Comparison of ENCODE assay signal across 1 cellular context in the genomic region with DNA sequence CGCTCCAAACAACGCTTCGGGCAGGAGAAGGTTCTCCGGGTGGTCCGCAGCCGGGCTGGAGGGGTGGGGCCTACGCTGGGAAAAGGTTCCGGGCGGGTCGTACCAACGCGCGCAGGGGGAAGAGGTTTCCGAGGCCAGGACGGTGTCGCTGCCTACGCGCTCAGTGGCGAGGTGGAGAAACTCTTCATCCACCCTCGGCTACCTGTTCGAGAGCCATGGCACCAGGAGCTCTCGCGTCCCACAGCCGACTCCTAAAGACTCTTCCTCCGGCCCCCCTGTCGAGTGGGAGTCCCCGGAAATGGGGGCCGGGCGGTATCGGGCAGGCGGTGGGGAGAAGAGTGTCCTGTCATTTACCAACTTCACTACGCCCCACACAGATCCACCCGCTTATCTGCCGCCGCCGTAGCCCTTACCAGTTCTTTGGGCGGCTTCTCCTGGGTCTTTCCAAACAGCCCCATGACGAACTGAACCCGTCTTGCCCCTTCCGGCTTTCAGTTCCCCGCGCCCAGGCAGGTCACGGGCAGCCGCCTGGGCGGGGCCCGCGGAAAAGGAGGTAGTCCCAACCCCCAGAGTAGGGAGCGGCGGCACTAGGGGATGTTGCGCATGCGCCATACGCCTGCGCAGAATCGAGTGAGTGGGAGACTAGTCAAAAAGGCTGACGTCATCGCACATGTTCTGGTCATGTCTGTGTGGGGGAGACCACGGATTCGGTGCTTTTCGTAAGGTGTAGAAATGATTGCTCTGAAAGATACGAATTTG.
TF ChIP-seq lines count a peak whose summit lies in the region.

A gene (minus strand): TSS at position 553 of the 759 bp plus-strand sequence. CDS start 95 bp downstream, at position 458.

TF ChIP-seq in HepG2, 621 proteins besides CTCF, POLR2A, EP300 and RAD21 (continued from another document and continues in another):
- TF ChIP-seq ZSCAN20 (CRISPR knock-in tag; IDR thresholded peaks at IDR 0.05; ENCODE audit: borderline replicate concordance) (no peak), ZIK1 (CRISPR knock-in tag; IDR thresholded peaks at IDR 0.05; ENCODE audit: borderline replicate concordance, low read depth) (peak; percentile 85), SCMH1 (CRISPR knock-in tag; IDR thresholded peaks at IDR 0.05; ENCODE audit: borderline replicate concordance) (no peak), PCBP2 (optimal IDR thresholded peaks at IDR 0.05; ENCODE audit: low read depth, low read length, poor library complexity, severe bottlenecking) (no peak), ZNF878 (CRISPR knock-in tag; IDR thresholded peaks at IDR 0.05) (peak; percentile 96), JARID2 (CRISPR knock-in tag; IDR thresholded peaks at IDR 0.05; ENCODE audit: insufficient replicate concordance) (no peak), NFYB (CRISPR knock-in tag; IDR thresholded peaks at IDR 0.05) (0 out of 2 replicates have a peak, but pooled peaks have one; percentile 6), ZNF232 (CRISPR knock-in tag; IDR thresholded peaks at IDR 0.05; ENCODE audit: borderline replicate concordance) (no peak), DNMT1 (CRISPR knock-in tag; IDR thresholded peaks at IDR 0.05) (0 out of 2 replicates have a peak, but pooled peaks have one; percentile 24), REPIN1 (CRISPR knock-in tag; IDR thresholded peaks at IDR 0.05; ENCODE audit: borderline replicate concordance, low read depth) (0 out of 2 replicates have a peak, but pooled peaks have one; percentile 24), PITX1 (CRISPR knock-in tag; IDR thresholded peaks at IDR 0.05) (peak; percentile 54), RARA (CRISPR knock-in tag; IDR thresholded peaks at IDR 0.05) (peak; percentile 25; the same call in 1 of the 2 replicates), SOX13 (IDR thresholded peaks at IDR 0.05) (0 out of 2 replicates have a peak, but pooled peaks have one; percentile 8), SOX13 (CRISPR knock-in tag; conservative IDR thresholded peaks at IDR 0.05 in 1 of 2, IDR thresholded peaks at IDR 0.05 in 1 of 2) (peak in 1 of 2 experiments; percentile 33; a peak in 2 of 4 replicates), HHEX (CRISPR knock-in tag; IDR thresholded peaks at IDR 0.05) (no peak), RBFOX2 (IDR thresholded peaks at IDR 0.05; ENCODE audit: low read depth, low read length) (peak; percentile 92), STAT5B (CRISPR knock-in tag; IDR thresholded peaks at IDR 0.05) (0 out of 2 replicates have a peak, but pooled peaks have one; percentile 25), GATAD2A (CRISPR knock-in tag; IDR thresholded peaks at IDR 0.05) (peak; percentile 33; the same call in 1 of the 2 replicates), ZNF17 (CRISPR knock-in tag; IDR thresholded peaks at IDR 0.05) (no peak), CHD2 (IDR thresholded peaks at IDR 0.05; ENCODE audit: low read depth, low read length) (no peak; the same call in 1 of the 2 replicates), ATF7 (IDR thresholded peaks at IDR 0.05) (peak; percentile 100), ATF7 (CRISPR knock-in tag; IDR thresholded peaks at IDR 0.05) (peak; percentile 99), ZNF570 (CRISPR knock-in tag; IDR thresholded peaks at IDR 0.05; ENCODE audit: borderline replicate concordance) (0 out of 2 replicates have a peak, but pooled peaks have one; percentile 22), ZNF34 (CRISPR knock-in tag; IDR thresholded peaks at IDR 0.05; ENCODE audit: borderline replicate concordance) (peak; percentile 9; the same call in 1 of the 2 replicates), NCOR1 (IDR thresholded peaks at IDR 0.05; ENCODE audit: borderline replicate concordance, low read length) (peak; percentile 52; the same call in 1 of the 2 replicates), SETDB1 (CRISPR knock-in tag; IDR thresholded peaks at IDR 0.05; ENCODE audit: borderline replicate concordance) (no peak), SNRNP70 (IDR thresholded peaks at IDR 0.05; ENCODE audit: low read depth, low read length) (no peak), TAF15 (IDR thresholded peaks at IDR 0.05; ENCODE audit: low read depth, low read length, poor library complexity, severe bottlenecking) (peak; percentile 88), ZNF737 (CRISPR knock-in tag; IDR thresholded peaks at IDR 0.05; ENCODE audit: borderline replicate concordance) (no peak)
- TF ChIP-seq, protein P1, sequence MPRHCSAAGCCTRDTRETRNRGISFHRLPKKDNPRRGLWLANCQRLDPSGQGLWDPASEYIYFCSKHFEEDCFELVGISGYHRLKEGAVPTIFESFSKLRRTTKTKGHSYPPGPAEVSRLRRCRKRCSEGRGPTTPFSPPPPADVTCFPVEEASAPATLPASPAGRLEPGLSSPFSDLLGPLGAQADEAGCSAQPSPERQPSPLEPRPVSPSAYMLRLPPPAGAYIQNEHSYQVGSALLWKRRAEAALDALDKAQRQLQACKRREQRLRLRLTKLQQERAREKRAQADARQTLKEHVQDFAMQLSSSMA (CRISPR knock-in tag; IDR thresholded peaks at IDR 0.05), result peak; percentile 82
- TF ChIP-seq, protein P2, sequence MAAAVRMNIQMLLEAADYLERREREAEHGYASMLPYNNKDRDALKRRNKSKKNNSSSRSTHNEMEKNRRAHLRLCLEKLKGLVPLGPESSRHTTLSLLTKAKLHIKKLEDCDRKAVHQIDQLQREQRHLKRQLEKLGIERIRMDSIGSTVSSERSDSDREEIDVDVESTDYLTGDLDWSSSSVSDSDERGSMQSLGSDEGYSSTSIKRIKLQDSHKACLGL (CRISPR knock-in tag; IDR thresholded peaks at IDR 0.05), result peak; percentile 87
- TF ChIP-seq, protein P3, sequence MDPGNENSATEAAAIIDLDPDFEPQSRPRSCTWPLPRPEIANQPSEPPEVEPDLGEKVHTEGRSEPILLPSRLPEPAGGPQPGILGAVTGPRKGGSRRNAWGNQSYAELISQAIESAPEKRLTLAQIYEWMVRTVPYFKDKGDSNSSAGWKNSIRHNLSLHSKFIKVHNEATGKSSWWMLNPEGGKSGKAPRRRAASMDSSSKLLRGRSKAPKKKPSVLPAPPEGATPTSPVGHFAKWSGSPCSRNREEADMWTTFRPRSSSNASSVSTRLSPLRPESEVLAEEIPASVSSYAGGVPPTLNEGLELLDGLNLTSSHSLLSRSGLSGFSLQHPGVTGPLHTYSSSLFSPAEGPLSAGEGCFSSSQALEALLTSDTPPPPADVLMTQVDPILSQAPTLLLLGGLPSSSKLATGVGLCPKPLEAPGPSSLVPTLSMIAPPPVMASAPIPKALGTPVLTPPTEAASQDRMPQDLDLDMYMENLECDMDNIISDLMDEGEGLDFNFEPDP (CRISPR knock-in tag; conservative IDR thresholded peaks at IDR 0.05), result 0 out of 2 replicates have a peak, but pooled peaks have one; percentile 66
- TF ChIP-seq, protein P4, sequence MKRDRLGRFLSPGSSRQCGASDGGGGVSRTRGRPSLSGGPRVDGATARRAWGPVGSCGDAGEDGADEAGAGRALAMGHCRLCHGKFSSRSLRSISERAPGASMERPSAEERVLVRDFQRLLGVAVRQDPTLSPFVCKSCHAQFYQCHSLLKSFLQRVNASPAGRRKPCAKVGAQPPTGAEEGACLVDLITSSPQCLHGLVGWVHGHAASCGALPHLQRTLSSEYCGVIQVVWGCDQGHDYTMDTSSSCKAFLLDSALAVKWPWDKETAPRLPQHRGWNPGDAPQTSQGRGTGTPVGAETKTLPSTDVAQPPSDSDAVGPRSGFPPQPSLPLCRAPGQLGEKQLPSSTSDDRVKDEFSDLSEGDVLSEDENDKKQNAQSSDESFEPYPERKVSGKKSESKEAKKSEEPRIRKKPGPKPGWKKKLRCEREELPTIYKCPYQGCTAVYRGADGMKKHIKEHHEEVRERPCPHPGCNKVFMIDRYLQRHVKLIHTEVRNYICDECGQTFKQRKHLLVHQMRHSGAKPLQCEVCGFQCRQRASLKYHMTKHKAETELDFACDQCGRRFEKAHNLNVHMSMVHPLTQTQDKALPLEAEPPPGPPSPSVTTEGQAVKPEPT (CRISPR knock-in tag; IDR thresholded peaks at IDR 0.05; ENCODE audit: low read depth), result 0 out of 2 replicates have a peak, but pooled peaks have one; percentile 43
- TF ChIP-seq, protein P5, sequence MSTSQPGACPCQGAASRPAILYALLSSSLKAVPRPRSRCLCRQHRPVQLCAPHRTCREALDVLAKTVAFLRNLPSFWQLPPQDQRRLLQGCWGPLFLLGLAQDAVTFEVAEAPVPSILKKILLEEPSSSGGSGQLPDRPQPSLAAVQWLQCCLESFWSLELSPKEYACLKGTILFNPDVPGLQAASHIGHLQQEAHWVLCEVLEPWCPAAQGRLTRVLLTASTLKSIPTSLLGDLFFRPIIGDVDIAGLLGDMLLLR (CRISPR knock-in tag; IDR thresholded peaks at IDR 0.05), result peak; percentile 95
- TF ChIP-seq, protein P6, sequence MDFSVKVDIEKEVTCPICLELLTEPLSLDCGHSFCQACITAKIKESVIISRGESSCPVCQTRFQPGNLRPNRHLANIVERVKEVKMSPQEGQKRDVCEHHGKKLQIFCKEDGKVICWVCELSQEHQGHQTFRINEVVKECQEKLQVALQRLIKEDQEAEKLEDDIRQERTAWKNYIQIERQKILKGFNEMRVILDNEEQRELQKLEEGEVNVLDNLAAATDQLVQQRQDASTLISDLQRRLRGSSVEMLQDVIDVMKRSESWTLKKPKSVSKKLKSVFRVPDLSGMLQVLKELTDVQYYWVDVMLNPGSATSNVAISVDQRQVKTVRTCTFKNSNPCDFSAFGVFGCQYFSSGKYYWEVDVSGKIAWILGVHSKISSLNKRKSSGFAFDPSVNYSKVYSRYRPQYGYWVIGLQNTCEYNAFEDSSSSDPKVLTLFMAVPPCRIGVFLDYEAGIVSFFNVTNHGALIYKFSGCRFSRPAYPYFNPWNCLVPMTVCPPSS (IDR thresholded peaks at IDR 0.05), result no peak
- TF ChIP-seq, protein P7, sequence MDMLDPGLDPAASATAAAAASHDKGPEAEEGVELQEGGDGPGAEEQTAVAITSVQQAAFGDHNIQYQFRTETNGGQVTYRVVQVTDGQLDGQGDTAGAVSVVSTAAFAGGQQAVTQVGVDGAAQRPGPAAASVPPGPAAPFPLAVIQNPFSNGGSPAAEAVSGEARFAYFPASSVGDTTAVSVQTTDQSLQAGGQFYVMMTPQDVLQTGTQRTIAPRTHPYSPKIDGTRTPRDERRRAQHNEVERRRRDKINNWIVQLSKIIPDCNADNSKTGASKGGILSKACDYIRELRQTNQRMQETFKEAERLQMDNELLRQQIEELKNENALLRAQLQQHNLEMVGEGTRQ (IDR thresholded peaks at IDR 0.05; ENCODE audit: low read depth, low read length), result peak; percentile 37
- TF ChIP-seq, protein P7 (CRISPR knock-in tag; IDR thresholded peaks at IDR 0.05; ENCODE audit: borderline replicate concordance), result 0 out of 2 replicates have a peak, but pooled peaks have one; percentile 48
- TF ChIP-seq, protein P8, sequence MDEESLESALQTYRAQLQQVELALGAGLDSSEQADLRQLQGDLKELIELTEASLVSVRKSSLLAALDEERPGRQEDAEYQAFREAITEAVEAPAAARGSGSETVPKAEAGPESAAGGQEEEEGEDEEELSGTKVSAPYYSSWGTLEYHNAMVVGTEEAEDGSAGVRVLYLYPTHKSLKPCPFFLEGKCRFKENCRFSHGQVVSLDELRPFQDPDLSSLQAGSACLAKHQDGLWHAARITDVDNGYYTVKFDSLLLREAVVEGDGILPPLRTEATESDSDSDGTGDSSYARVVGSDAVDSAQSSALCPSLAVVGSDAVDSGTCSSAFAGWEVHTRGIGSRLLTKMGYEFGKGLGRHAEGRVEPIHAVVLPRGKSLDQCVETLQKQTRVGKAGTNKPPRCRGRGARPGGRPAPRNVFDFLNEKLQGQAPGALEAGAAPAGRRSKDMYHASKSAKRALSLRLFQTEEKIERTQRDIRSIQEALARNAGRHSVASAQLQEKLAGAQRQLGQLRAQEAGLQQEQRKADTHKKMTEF (CRISPR knock-in tag; IDR thresholded peaks at IDR 0.05), result peak; percentile 89
- TF ChIP-seq, protein P9, sequence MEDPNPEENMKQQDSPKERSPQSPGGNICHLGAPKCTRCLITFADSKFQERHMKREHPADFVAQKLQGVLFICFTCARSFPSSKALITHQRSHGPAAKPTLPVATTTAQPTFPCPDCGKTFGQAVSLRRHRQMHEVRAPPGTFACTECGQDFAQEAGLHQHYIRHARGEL (CRISPR knock-in tag; IDR thresholded peaks at IDR 0.05), result peak; percentile 93
- TF ChIP-seq, protein P10, sequence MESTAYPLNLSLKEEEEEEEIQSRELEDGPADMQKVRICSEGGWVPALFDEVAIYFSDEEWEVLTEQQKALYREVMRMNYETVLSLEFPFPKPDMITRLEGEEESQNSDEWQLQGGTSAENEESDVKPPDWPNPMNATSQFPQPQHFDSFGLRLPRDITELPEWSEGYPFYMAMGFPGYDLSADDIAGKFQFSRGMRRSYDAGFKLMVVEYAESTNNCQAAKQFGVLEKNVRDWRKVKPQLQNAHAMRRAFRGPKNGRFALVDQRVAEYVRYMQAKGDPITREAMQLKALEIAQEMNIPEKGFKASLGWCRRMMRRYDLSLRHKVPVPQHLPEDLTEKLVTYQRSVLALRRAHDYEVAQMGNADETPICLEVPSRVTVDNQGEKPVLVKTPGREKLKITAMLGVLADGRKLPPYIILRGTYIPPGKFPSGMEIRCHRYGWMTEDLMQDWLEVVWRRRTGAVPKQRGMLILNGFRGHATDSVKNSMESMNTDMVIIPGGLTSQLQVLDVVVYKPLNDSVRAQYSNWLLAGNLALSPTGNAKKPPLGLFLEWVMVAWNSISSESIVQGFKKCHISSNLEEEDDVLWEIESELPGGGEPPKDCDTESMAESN (CRISPR knock-in tag; conservative IDR thresholded peaks at IDR 0.05), result peak; percentile 85
- TF ChIP-seq, protein P11, sequence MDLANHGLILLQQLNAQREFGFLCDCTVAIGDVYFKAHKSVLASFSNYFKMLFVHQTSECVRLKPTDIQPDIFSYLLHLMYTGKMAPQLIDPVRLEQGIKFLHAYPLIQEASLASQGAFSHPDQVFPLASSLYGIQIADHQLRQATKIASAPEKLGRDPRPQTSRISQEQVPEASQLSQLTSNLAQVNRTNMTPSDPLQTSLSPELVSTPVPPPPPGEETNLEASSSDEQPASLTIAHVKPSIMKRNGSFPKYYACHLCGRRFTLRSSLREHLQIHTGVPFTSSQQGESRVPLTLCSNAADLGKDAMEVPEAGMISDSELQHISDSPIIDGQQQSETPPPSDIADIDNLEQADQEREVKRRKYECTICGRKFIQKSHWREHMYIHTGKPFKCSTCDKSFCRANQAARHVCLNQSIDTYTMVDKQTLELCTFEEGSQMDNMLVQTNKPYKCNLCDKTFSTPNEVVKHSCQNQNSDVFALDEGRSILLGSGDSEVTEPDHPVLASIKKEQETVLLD (CRISPR knock-in tag; IDR thresholded peaks at IDR 0.05; ENCODE audit: low read depth), result no peak; the same call in 1 of the 2 replicates
- TF ChIP-seq, protein P12, sequence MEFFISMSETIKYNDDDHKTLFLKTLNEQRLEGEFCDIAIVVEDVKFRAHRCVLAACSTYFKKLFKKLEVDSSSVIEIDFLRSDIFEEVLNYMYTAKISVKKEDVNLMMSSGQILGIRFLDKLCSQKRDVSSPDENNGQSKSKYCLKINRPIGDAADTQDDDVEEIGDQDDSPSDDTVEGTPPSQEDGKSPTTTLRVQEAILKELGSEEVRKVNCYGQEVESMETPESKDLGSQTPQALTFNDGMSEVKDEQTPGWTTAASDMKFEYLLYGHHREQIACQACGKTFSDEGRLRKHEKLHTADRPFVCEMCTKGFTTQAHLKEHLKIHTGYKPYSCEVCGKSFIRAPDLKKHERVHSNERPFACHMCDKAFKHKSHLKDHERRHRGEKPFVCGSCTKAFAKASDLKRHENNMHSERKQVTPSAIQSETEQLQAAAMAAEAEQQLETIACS (CRISPR knock-in tag; IDR thresholded peaks at IDR 0.05), result no peak
